ENCODE assay signal across 22 cellular contexts in genomic region chr4:19944251-19944650, GRCh38.
A peak's percentile ranks its signal among the peaks of the same experiment; 100 is the strongest.
DNase-seq lines count a peak whose midpoint lies in the region; ATAC-seq, FAIRE-seq and TF ChIP-seq lines count a peak whose summit lies in the region.
"Had no signal": no experiment of that assay in that cellular context is flagged by ENCODE, and none has a peak within 500 bp of the region (broad histone marks: within the 10 kb centered on the region; RNA-seq: fewer than 3 reads in every experiment).

No MANE protein-coding gene starts in this region.

- H3K9me2 ChIP-seq in PC-3 (replicated peaks; ENCODE audit: low read length) = no peaks in the 10 kb centered on the region
- H3K9me2 ChIP-seq in hepatocyte (replicated peaks; ENCODE audit: insufficient read depth) = no peaks in the 10 kb centered on the region
- H3K9me2 ChIP-seq: SK-N-SH had no signal

- no TSS peak for BruUV-seq in PC-3 (replicated peaks; lab: Mats Ljungman, UMichigan)

- POLR2A ChIA-PET in PC-3 (lab: Charles Lee; ENCODE audit: unreplicated experiment) = no interaction called here

- no peak overlapping the region for H3K9ac ChIP-seq in PC-3 (ENCODE audit: low read length)
- H3K9ac ChIP-seq: GM23248, SK-N-SH had no signal

- CTCF ChIA-PET in PC-3 (lab: Charles Lee) = no interaction called here

- H3K9me3 ChIP-seq in PC-3 (ENCODE audit: low read length) (no peaks in the 10 kb centered on the region), hepatocyte (ENCODE audit: low read depth) (no peaks in the 10 kb centered on the region)
- H3K9me3 ChIP-seq: MG63, SK-N-SH had no signal

- H4K20me1 ChIP-seq in PC-3 (ENCODE audit: low read length) (no peaks in the 10 kb centered on the region), hepatocyte (ENCODE audit: insufficient read depth, poor library complexity, severe bottlenecking) (no peaks in the 10 kb centered on the region)

- H3K79me2 ChIP-seq in PC-3 (ENCODE audit: low read length) (no peaks in the 10 kb centered on the region), hepatocyte (no peaks in the 10 kb centered on the region)

- H3K36me3 ChIP-seq in PC-3 (ENCODE audit: low read depth, low read length) = no peaks in the 10 kb centered on the region
- H3K36me3 ChIP-seq in bronchial epithelial cell (ENCODE audit: control insufficient read depth, insufficient read depth, low read length) = no peaks in the 10 kb centered on the region
- H3K36me3 ChIP-seq in hepatocyte (replicated peaks; ENCODE audit: insufficient read depth, low read depth) = no peaks in the 10 kb centered on the region
- H3K36me3 ChIP-seq: MG63 had no signal

- H3K4me2 ChIP-seq in PC-3 (ENCODE audit: low read length) (no peak overlapping the region), hepatocyte (no peak overlapping the region)
- H3K4me2 ChIP-seq: SK-N-SH had no signal

- H3K4me3 ChIP-seq in PC-3 (ENCODE audit: low read length) = no peak overlapping the region
- no peak overlapping the region for H3K4me3 ChIP-seq in bronchial epithelial cell (ENCODE audit: low read depth, low read length)
- no peak overlapping the region for H3K4me3 ChIP-seq in hepatocyte
- H3K4me3 ChIP-seq: GM23248, MG63 had no signal

- intact Hi-C loops in PC-3 (cut with micrococcal nuclease) = no loop called here

- peaks cover 28% of the 10 kb centered on the region for H3K4me1 ChIP-seq in PC-3 (ENCODE audit: insufficient read depth, low read length)
- H3K4me1 ChIP-seq in hepatocyte (ENCODE audit: insufficient read depth) = peaks cover 16% of the 10 kb centered on the region

- no peaks in the 10 kb centered on the region for H3F3A ChIP-seq in PC-3 (ENCODE audit: low read length, unreplicated experiment)

- H2AFZ ChIP-seq in PC-3 (ENCODE audit: low read length) = no peak overlapping the region
- H2AFZ ChIP-seq in hepatocyte = no peak overlapping the region
- H2AFZ ChIP-seq: GM23248 had no signal

- ATAC-seq in PC-3 = no peak

- no peak for TF ChIP-seq CTCF in PC-3 (conservative IDR thresholded peaks at IDR 0.05; ENCODE audit: low read depth, low read length)
- TF ChIP-seq CTCF in bronchial epithelial cell (IDR thresholded peaks at IDR 0.05; ENCODE audit: insufficient read depth, low read length, severe bottlenecking) = no peak
- no peak for TF ChIP-seq CTCF in hepatocyte (IDR thresholded peaks at IDR 0.05; ENCODE audit: poor library complexity)

- DNase-seq in PC-3 (peak; percentile 16), bronchial epithelial cell (ENCODE audit: low read depth) (peak; percentile 66), hepatocyte (ENCODE audit: low spot score) (no peak), renal cortical epithelial cell (ENCODE audit: low read depth) (peak; percentile 79), GM19239 (ENCODE audit: insufficient read length, low spot score) (no peak), HUDEP-2 (lab: John Stamatoyannopoulos, UW; ENCODE audit: unreplicated experiment in 76 of 76) (no peak)
- no peak for DNase-seq in activated naive CD4-positive, alpha-beta T cell (lab: John Stamatoyannopoulos, UW)
- DNase-seq: CD4-positive, CD25-positive, alpha-beta regulatory T cell; EL; GM23248; H9; HFFc6; Kasumi-1; NCI-H1436 treated with DMSO at 0.1 percent for 48 hours; NCI-H1930; NCI-H226; NCI-H524; NCI-H82; SIG-M5 had no signal

- H3K27me3 ChIP-seq in PC-3 (ENCODE audit: low read length) = no peaks in the 10 kb centered on the region
- peaks cover 2% of the 10 kb centered on the region for H3K27me3 ChIP-seq in bronchial epithelial cell (ENCODE audit: control insufficient read depth, insufficient read depth, low read length)
- no peaks in the 10 kb centered on the region for H3K27me3 ChIP-seq in hepatocyte
- H3K27me3 ChIP-seq: MG63 had no signal

- FAIRE-seq in bronchial epithelial cell (lab: Jason Lieb, UNC) (no peak), GM19239 (lab: Jason Lieb, UNC) (no peak)

- H3K27ac ChIP-seq in PC-3 (ENCODE audit: low read length) (no peak overlapping the region), hepatocyte (peak overlapping the region; percentile 21)
- H3K27ac ChIP-seq: GM23248, RWPE1 had no signal

Comparison
In these comparisons a context has a peak if more than half of its experiments do, and no peak if none do; other contexts are left out.
1. DNase-seq: peak in PC-3 (single experiment), bronchial epithelial cell (single experiment) and renal cortical epithelial cell (single experiment); none in hepatocyte (single experiment), activated naive CD4-positive, alpha-beta T cell (0 of 4), GM19239 (single experiment) and HUDEP-2 (0 of 76).